ENCODE assay signal across 11 cellular contexts in genomic region chr14:74239848-74240793, GRCh38. TPM values are rescaled to one million over a fixed set of nuclear protein-coding genes. Genes with fewer than 3 reads are reported as not detected.
DNase-seq lines count a peak whose midpoint lies in the region; ATAC-seq lines count a peak whose summit lies in the region.
"Had no signal": no experiment of that assay in that cellular context is flagged by ENCODE, and none has a peak within 500 bp of the region (broad histone marks: within the 10 kb centered on the region; RNA-seq: fewer than 3 reads in every experiment).

No MANE protein-coding gene starts in this region.

- H3K4me1 Mint-ChIP-seq in activated T-cell treated with anti-CD3 and anti-CD28 coated beads, Interleukin-2, amount 50 U/mL, for 72 hours (ENCODE audit: low read depth): peaks cover 27% of the 10 kb centered on the region

- H3K9me3 ChIP-seq in iPS DF 6.9 (ENCODE audit: control insufficient read depth, insufficient read depth, low read length) (no peaks in the 10 kb centered on the region), skeletal muscle tissue (ENCODE audit: control insufficient read depth in 3 of 3, low read length in 3 of 3) (no peaks in the 10 kb centered on the region)
- H3K9me3 ChIP-seq: tibial nerve had no signal

- H3K4me3 ChIP-seq in iPS DF 6.9 (ENCODE audit: low read length): peak overlapping the region; percentile 25; the same call in 1 of the 2 replicates
- H3K4me3 ChIP-seq in skeletal muscle tissue (ENCODE audit: low read length in 3 of 3): peak overlapping the region; percentile 43 to 63 (median 50)

- peaks cover 77% of the 10 kb centered on the region for H3K27me3 Mint-ChIP-seq in activated T-cell treated with anti-CD3 and anti-CD28 coated beads, Interleukin-2, amount 50 U/mL, for 72 hours (ENCODE audit: low read depth)

- DNase-seq in NCI-H1105 treated with DMSO at 0.1 percent for 48 hours (lab: John Stamatoyannopoulos, UW): peak; percentile 9
- no peak for DNase-seq in NCI-H1105 (lab: John Stamatoyannopoulos, UW)
- DNase-seq in activated T-cell treated with anti-CD3 and anti-CD28 coated beads, Interleukin-2, amount 50 U/mL, for 72 hours: peak in 1 of 2 donors; percentile 5
- no peak for DNase-seq in iPS DF 6.9 (ENCODE audit: low read depth, low spot score)
- DNase-seq: small intestine had no signal

- H3K9me3 Mint-ChIP-seq in activated T-cell treated with anti-CD3 and anti-CD28 coated beads, Interleukin-2, amount 50 U/mL, for 72 hours: no peaks in the 10 kb centered on the region

- H3K4me1 ChIP-seq in iPS DF 6.9 (ENCODE audit: control insufficient read depth, insufficient read depth, low read length) (peaks cover 7% of the 10 kb centered on the region), skeletal muscle tissue (ENCODE audit: control insufficient read depth in 3 of 3, insufficient read depth in 3 of 3, low read length in 3 of 3) (peaks cover 12 to 21% (median 17%) of the 10 kb centered on the region in 3 donors)

- peak overlapping the region in 1 of 3 donors; percentile 45 for H3K9ac ChIP-seq in skeletal muscle tissue (ENCODE audit: low read depth in 1 of 3, low read length in 3 of 3)

- WGBS in iPS DF 6.9 (ENCODE audit: insufficient coverage, insufficient read length): no CpG with 5 or more reads among the region's 94 CpGs

- H3K36me3 ChIP-seq in iPS DF 6.9 (ENCODE audit: control insufficient read depth, insufficient read depth, low read length) (no peaks in the 10 kb centered on the region), skeletal muscle tissue (ENCODE audit: control insufficient read depth in 3 of 3, insufficient read depth in 3 of 3, low read length in 3 of 3) (no peaks in the 10 kb centered on the region)
- H3K36me3 ChIP-seq: tibial nerve had no signal

- peak; percentile 32 to 50 for ATAC-seq in activated T-cell treated with anti-CD3 and anti-CD28 coated beads, Interleukin-2, amount 50 U/mL, for 72 hours (replicated peaks in 1 of 2)
- no peak for ATAC-seq in GM18909 (IDR thresholded peaks at IDR 0.05; ENCODE audit: poor library complexity, unreplicated experiment)
- ATAC-seq in HG02852 (IDR thresholded peaks at IDR 0.05; ENCODE audit: unreplicated experiment): no peak
- no peak for ATAC-seq in HG03521 (IDR thresholded peaks at IDR 0.05; ENCODE audit: unreplicated experiment)

- H3K36me3 Mint-ChIP-seq in activated T-cell treated with anti-CD3 and anti-CD28 coated beads, Interleukin-2, amount 50 U/mL, for 72 hours (ENCODE audit: insufficient read depth in 2 of 2): peaks cover 0 to 3% of the 10 kb centered on the region in 2 donors

- H3K4me3 Mint-ChIP-seq in activated T-cell treated with anti-CD3 and anti-CD28 coated beads, Interleukin-2, amount 50 U/mL, for 72 hours: peak overlapping the region; percentile 76 to 81

- H3K27ac ChIP-seq in iPS DF 6.9 (ENCODE audit: low read length) (no peak overlapping the region), skeletal muscle tissue (ENCODE audit: low read depth, low read length) (no peak overlapping the region)
- H3K27ac ChIP-seq: 22Rv1, tibial nerve had no signal

- H3K27ac Mint-ChIP-seq in activated T-cell treated with anti-CD3 and anti-CD28 coated beads, Interleukin-2, amount 50 U/mL, for 72 hours: no peak overlapping the region

- peaks cover 61% of the 10 kb centered on the region for H3K27me3 ChIP-seq in iPS DF 6.9 (ENCODE audit: control insufficient read depth, insufficient read depth, low read length)
- H3K27me3 ChIP-seq in skeletal muscle tissue (ENCODE audit: control insufficient read depth in 3 of 3, insufficient read depth in 3 of 3, low read length in 3 of 3): peaks cover 78 to 89% (median 80%) of the 10 kb centered on the region in 3 donors

RNA-seq across cellular contexts. Expression of gene VSX2, which starts 0.9 kb away (rescaled TPM):
- not detected for total RNA-seq in activated T-cell treated with anti-CD3 and anti-CD28 coated beads, Interleukin-2, amount 50 U/mL, for 72 hours
- not detected for total RNA-seq in skeletal muscle tissue
- total RNA-seq: tibial nerve had no signal

Comparison
In these comparisons a context has a peak if more than half of its experiments do, and no peak if none do; other contexts are left out.
1. ATAC-seq: peak in activated T-cell treated with anti-CD3 and anti-CD28 coated beads, Interleukin-2, amount 50 U/mL, for 72 hours (2 of 2); none in GM18909 (single experiment), HG02852 (single experiment) and HG03521 (single experiment).